ENCODE assay signal across 31 cellular contexts in genomic region chr15:77380033-77380432, GRCh38.
"Had no signal": no experiment of that assay in that cellular context is flagged by ENCODE, and none has a peak within 500 bp of the region (broad histone marks: within the 10 kb centered on the region; RNA-seq: fewer than 3 reads in every experiment).

No MANE protein-coding gene starts in this region.

- FAIRE-seq: TTC549 had no signal

- H3K9me3 ChIP-seq: ascending aorta, breast epithelium had no signal

- H3K27ac ChIP-seq: ascending aorta, brain microvascular endothelial cell, breast epithelium, VCaP had no signal

- ATAC-seq: activated CD4-positive, alpha-beta T cell treated with anti-CD3 and anti-CD28 coated beads for 36 hours; activated CD4-positive, CD25-positive, alpha-beta regulatory T cell treated with anti-CD3 and anti-CD28 coated beads, Interleukin-2, amount 50 U/mL, for 24 hours; activated CD8-positive, alpha-beta memory T cell treated with anti-CD3 and anti-CD28 coated beads, Interleukin-2, amount 10 ng/mL, durations not matched to agents 7 days and 5 days; activated CD8-positive, alpha-beta T cell treated with anti-CD3 and anti-CD28 coated beads, Interleukin-2, amount 10 ng/mL, durations not matched to agents 7 days and 5 days; activated naive CD8-positive, alpha-beta T cell treated with anti-CD3 and anti-CD28 coated beads, Interleukin-2, amount 50 U/mL, for 24 hours had no signal

- H3K27me3 ChIP-seq: ascending aorta, brain microvascular endothelial cell, breast epithelium had no signal

- H3K4me3 ChIP-seq: ascending aorta, breast epithelium had no signal

- H3K36me3 ChIP-seq: ascending aorta, brain microvascular endothelial cell, breast epithelium had no signal

- DNase-seq: activated B cell treated with CpG ODN at 0.5 μM for 24 hours; activated CD4-positive, alpha-beta memory T cell treated with anti-CD3 and anti-CD28 coated beads, Interleukin-2, amount 10 ng/mL, durations not matched to agents 7 days and 5 days; activated CD4-positive, alpha-beta T cell treated with anti-CD3 and anti-CD28 coated beads for 1 hour; activated CD4-positive, alpha-beta T cell treated with anti-CD3 and anti-CD28 coated beads for 36 hours; activated CD4-positive, alpha-beta T cell treated with anti-CD3 and anti-CD28 coated beads for 48 hours; activated CD4-positive, alpha-beta T cell treated with anti-CD3 and anti-CD28 coated beads, Interleukin-2, amount 10 ng/mL, durations not matched to agents 7 days and 5 days; activated CD4-positive, alpha-beta T cell treated with anti-CD3 and anti-CD28 coated beads, Interleukin-2, amount 50 U/mL, for 48 hours; activated CD8-positive, alpha-beta memory T cell treated with anti-CD3 and anti-CD28 coated beads for 24 hours; activated CD8-positive, alpha-beta memory T cell treated with anti-CD3 and anti-CD28 coated beads, Interleukin-2, amount 10 ng/mL, durations not matched to agents 7 days and 5 days; activated CD8-positive, alpha-beta memory T cell treated with anti-CD3 and anti-CD28 coated beads, Interleukin-2, amount 50 U/mL, for 48 hours; activated CD8-positive, alpha-beta T cell treated with anti-CD3 and anti-CD28 coated beads, Interleukin-2, amount 10 ng/mL, durations not matched to agents 7 days and 5 days; activated effector memory CD4-positive, alpha-beta T cell treated with Interleukin-2 at 50 U/mL for 16 hours; activated gamma-delta T cell; activated naive CD4-positive, alpha-beta T cell treated with anti-CD3 and anti-CD28 coated beads, Interleukin-2, amount 10 ng/mL, durations not matched to agents 7 days and 5 days; activated naive CD4-positive, alpha-beta T cell treated with Interleukin-2 at 50 U/mL for 16 hours; activated naive CD8-positive, alpha-beta T cell treated with anti-CD3 and anti-CD28 coated beads, Interleukin-2, amount 10 ng/mL, durations not matched to agents 7 days and 5 days; activated naive CD8-positive, alpha-beta T cell treated with anti-CD3 and anti-CD28 coated beads, Interleukin-2, amount 50 U/mL, for 24 hours; activated T-cell treated with anti-CD3 and anti-CD28 coated beads, Interleukin-2, amount 50 U/mL, for 24 hours; activated T-cell treated with anti-CD3 and anti-CD28 coated beads, Interleukin-2, amount 50 U/mL, for 48 hours; amygdala; anterior cingulate cortex; brain microvascular endothelial cell; central memory CD4-positive, alpha-beta T cell; T-helper 1 cell; T-helper 2 cell; T-helper 9 cell had no signal
